Comparison of ENCODE assay signal across 18 cellular contexts in the genomic region with DNA sequence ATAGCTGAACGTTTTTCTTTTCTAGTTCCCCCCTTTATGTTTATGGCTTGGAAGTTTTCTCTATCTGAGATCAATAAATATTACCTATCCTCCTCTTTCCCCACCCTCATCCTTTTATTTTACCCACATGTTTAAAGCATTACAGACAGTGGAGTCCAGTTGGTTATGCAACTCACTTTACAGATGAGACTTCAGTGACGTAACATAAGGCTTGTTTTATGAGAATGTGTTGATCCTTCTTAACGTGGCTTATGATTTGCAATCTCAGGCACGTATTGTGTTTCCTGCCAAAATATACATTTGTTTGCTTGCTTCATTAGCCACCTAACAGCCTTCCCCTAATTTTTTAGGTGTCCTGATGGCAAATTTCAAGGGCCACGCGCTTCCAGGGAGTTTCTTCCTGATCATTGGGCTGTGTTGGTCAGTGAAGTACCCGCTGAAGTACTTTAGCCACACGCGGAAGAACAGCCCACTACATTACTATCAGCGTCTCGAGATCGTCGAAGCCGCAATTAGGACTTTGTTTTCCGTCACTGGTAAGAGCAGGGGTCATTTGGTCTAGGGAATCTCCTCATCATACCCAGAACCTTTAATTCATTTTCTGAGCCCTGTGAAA. TPM values are rescaled to one million over a fixed set of nuclear protein-coding genes. Genes with fewer than 3 reads are reported as not detected.
A peak's percentile ranks its signal among the peaks of the same experiment; 100 is the strongest.
DNase-seq lines count a peak whose midpoint lies in the region; ATAC-seq and TF ChIP-seq lines count a peak whose summit lies in the region.
"Had no signal": no experiment of that assay in that cellular context is flagged by ENCODE, and none has a peak within 500 bp of the region (broad histone marks: within the 10 kb centered on the region; RNA-seq: fewer than 3 reads in every experiment).

No MANE protein-coding gene starts in this region.

- H3K36me3 ChIP-seq in GM23248 (ENCODE audit: low read depth), result no peaks in the 10 kb centered on the region
- H3K36me3 ChIP-seq in neuronal stem cell (replicated peaks in 1 of 2; ENCODE audit: control insufficient read depth in 2 of 2, insufficient read depth in 2 of 2, low read length in 2 of 2), result no peaks in the 10 kb centered on the region
- H3K36me3 ChIP-seq: heart right ventricle, thoracic aorta had no signal

- ATAC-seq in activated T-cell treated with anti-CD3 and anti-CD28 coated beads, Interleukin-2, amount 50 U/mL, for 72 hours (replicated peaks in 1 of 2), result no peak
- no peak for ATAC-seq in T-helper 17 cell
- ATAC-seq in GM18502 (IDR thresholded peaks at IDR 0.05; ENCODE audit: poor library complexity, unreplicated experiment), result no peak

- H3K9ac ChIP-seq in GM23248, result no peak overlapping the region
- H3K9ac ChIP-seq in neuronal stem cell (ENCODE audit: low read depth, low read length, poor library complexity), result no peak overlapping the region

- H4K91ac ChIP-seq in neuronal stem cell (ENCODE audit: low read depth, low read length, poor library complexity), result no peak overlapping the region

- peak overlapping the region; percentile 31 for H3K27ac Mint-ChIP-seq in activated T-cell treated with anti-CD3 and anti-CD28 coated beads, Interleukin-2, amount 50 U/mL, for 72 hours
- H3K27ac Mint-ChIP-seq in activated T-cell treated with anti-CD3 and anti-CD28 coated beads, Interleukin-2, amount 50 U/mL, for 24 hours, result no peak overlapping the region
- peak overlapping the region; percentile 97 for H3K27ac Mint-ChIP-seq in T-helper 17 cell
- peak overlapping the region; percentile 91 for H3K27ac Mint-ChIP-seq in nephron progenitor cell
- H3K27ac Mint-ChIP-seq: endodermal cell had no signal

- no peaks in the 10 kb centered on the region for H4K20me1 ChIP-seq in GM23248 (ENCODE audit: insufficient read depth)

- no peak overlapping the region for H2BK15ac ChIP-seq in neuronal stem cell (ENCODE audit: low read length)

- no peaks in the 10 kb centered on the region for H3K27me3 Mint-ChIP-seq in activated T-cell treated with anti-CD3 and anti-CD28 coated beads, Interleukin-2, amount 50 U/mL, for 72 hours (ENCODE audit: low read depth)
- H3K27me3 Mint-ChIP-seq in activated T-cell treated with anti-CD3 and anti-CD28 coated beads, Interleukin-2, amount 50 U/mL, for 24 hours, result no peaks in the 10 kb centered on the region
- H3K27me3 Mint-ChIP-seq in T-helper 17 cell (no peaks in the 10 kb centered on the region), nephron progenitor cell (ENCODE audit: low read depth, poor library complexity) (peaks cover 6% of the 10 kb centered on the region)
- H3K27me3 Mint-ChIP-seq: activated naive CD8-positive, alpha-beta T cell had no signal

- no peak overlapping the region for H4K8ac ChIP-seq in neuronal stem cell (ENCODE audit: low read depth, low read length)

- in situ Hi-C loops in GM23248 (cut with MboI), result no loop called here

- no peak overlapping the region for H3K4me3 ChIP-seq in GM23248
- H3K4me3 ChIP-seq in neuronal stem cell (ENCODE audit: low read length in 2 of 2), result no peak overlapping the region
- H3K4me3 ChIP-seq: heart right ventricle, lung, thoracic aorta had no signal

- H3K9me3 Mint-ChIP-seq in activated T-cell treated with anti-CD3 and anti-CD28 coated beads, Interleukin-2, amount 50 U/mL, for 72 hours, result no peaks in the 10 kb centered on the region
- H3K9me3 Mint-ChIP-seq in activated T-cell treated with anti-CD3 and anti-CD28 coated beads, Interleukin-2, amount 50 U/mL, for 24 hours, result no peaks in the 10 kb centered on the region
- H3K9me3 Mint-ChIP-seq in nephron progenitor cell, result no peaks in the 10 kb centered on the region
- H3K9me3 Mint-ChIP-seq: endodermal cell had no signal

- no peak overlapping the region for H2BK12ac ChIP-seq in neuronal stem cell (ENCODE audit: low read length)

- WGBS in GM23248 (ENCODE audit: low coverage in 1 of 2, low lambda C conversion rate in 2 of 2, missing lambda C conversion rate in 2 of 2), 2 experiments, result 75% methylated on average over 15 of the region's 15 CpGs
- no CpG with 5 or more reads among the region's 15 CpGs for WGBS in neuronal stem cell (ENCODE audit: extremely low coverage in 2 of 2, insufficient read length in 2 of 2, insufficient replicate concordance in 1 of 2), 2 donors

- H2AFZ ChIP-seq in GM23248 (no peak overlapping the region), neuronal stem cell (ENCODE audit: low read length) (no peak overlapping the region)

- H3K4me1 ChIP-seq in GM23248 (ENCODE audit: insufficient read depth) (no peaks in the 10 kb centered on the region), neuronal stem cell (ENCODE audit: control insufficient read depth in 2 of 2, insufficient read depth in 1 of 2, low read depth in 1 of 2, low read length in 2 of 2) (peaks cover 0 to 3% of the 10 kb centered on the region in 2 donors)

- no peak overlapping the region for H3K14ac ChIP-seq in neuronal stem cell (ENCODE audit: low read length)

- H2AK5ac ChIP-seq in neuronal stem cell (ENCODE audit: low read depth, low read length), result no peak overlapping the region

- peaks cover 61% of the 10 kb centered on the region for H3K27me3 ChIP-seq in GM23248 (replicated peaks; ENCODE audit: insufficient read depth)
- no peaks in the 10 kb centered on the region for H3K27me3 ChIP-seq in neuronal stem cell (ENCODE audit: control insufficient read depth in 3 of 3, insufficient read depth in 3 of 3, low read depth in 1 of 3, low read length in 3 of 3)
- H3K27me3 ChIP-seq: heart right ventricle had no signal

- H3K23ac ChIP-seq in neuronal stem cell (ENCODE audit: low read depth, low read length, poor library complexity), result no peak overlapping the region

- no peaks in the 10 kb centered on the region for H3F3A ChIP-seq in GM23248 (ENCODE audit: insufficient read depth)

- H3K18ac ChIP-seq in neuronal stem cell (ENCODE audit: low read length), result no peak overlapping the region

- H3K4me2 ChIP-seq in GM23248 (ENCODE audit: unreplicated experiment), result no peak overlapping the region
- no peak overlapping the region for H3K4me2 ChIP-seq in neuronal stem cell (ENCODE audit: insufficient read depth, low read length, poor library complexity, severe bottlenecking)

- H3K4me1 Mint-ChIP-seq in activated T-cell treated with anti-CD3 and anti-CD28 coated beads, Interleukin-2, amount 50 U/mL, for 72 hours (ENCODE audit: low read depth), result peaks cover 28% of the 10 kb centered on the region
- H3K4me1 Mint-ChIP-seq in activated T-cell treated with anti-CD3 and anti-CD28 coated beads, Interleukin-2, amount 50 U/mL, for 24 hours (ENCODE audit: low read depth), result peaks cover 37% of the 10 kb centered on the region
- H3K4me1 Mint-ChIP-seq in T-helper 17 cell (peaks cover 28% of the 10 kb centered on the region), nephron progenitor cell (peaks cover under 1% of the 10 kb centered on the region)

- no peaks in the 10 kb centered on the region for H3K79me2 ChIP-seq in GM23248 (ENCODE audit: insufficient read depth)

- no peak overlapping the region for H2BK5ac ChIP-seq in neuronal stem cell (ENCODE audit: low read length)

- TF ChIP-seq CTCF in nephron progenitor cell (IDR thresholded peaks at IDR 0.05), result no peak

- no peak overlapping the region for H3K4ac ChIP-seq in neuronal stem cell (ENCODE audit: low read length)

- H3K9me2 ChIP-seq in GM23248 (ENCODE audit: insufficient read depth), result no peaks in the 10 kb centered on the region

- H3K36me3 Mint-ChIP-seq in activated T-cell treated with anti-CD3 and anti-CD28 coated beads, Interleukin-2, amount 50 U/mL, for 72 hours (ENCODE audit: insufficient read depth in 2 of 2), result no peaks in the 10 kb centered on the region
- H3K36me3 Mint-ChIP-seq in activated T-cell treated with anti-CD3 and anti-CD28 coated beads, Interleukin-2, amount 50 U/mL, for 24 hours (ENCODE audit: low read depth), result peaks cover 7% of the 10 kb centered on the region
- peaks cover 4% of the 10 kb centered on the region for H3K36me3 Mint-ChIP-seq in T-helper 17 cell (ENCODE audit: low read depth)
- H3K36me3 Mint-ChIP-seq in nephron progenitor cell (ENCODE audit: low read depth), result no peaks in the 10 kb centered on the region
- H3K36me3 Mint-ChIP-seq: activated naive CD8-positive, alpha-beta T cell had no signal

- no peaks in the 10 kb centered on the region for H3K9me3 ChIP-seq in GM23248 (ENCODE audit: low read depth)
- no peaks in the 10 kb centered on the region for H3K9me3 ChIP-seq in T-helper 17 cell (ENCODE audit: control insufficient read depth, low read length, poor library complexity, severe bottlenecking)
- H3K9me3 ChIP-seq in neuronal stem cell (replicated peaks in 1 of 2; ENCODE audit: control insufficient read depth in 2 of 2, insufficient read depth in 1 of 2, low read depth in 1 of 2, low read length in 2 of 2), result peaks cover 0 to 2% of the 10 kb centered on the region in 2 donors
- H3K9me3 ChIP-seq: heart right ventricle, thoracic aorta had no signal

- H3K4me3 Mint-ChIP-seq in activated T-cell treated with anti-CD3 and anti-CD28 coated beads, Interleukin-2, amount 50 U/mL, for 72 hours, result no peak overlapping the region
- no peak overlapping the region for H3K4me3 Mint-ChIP-seq in activated T-cell treated with anti-CD3 and anti-CD28 coated beads, Interleukin-2, amount 50 U/mL, for 24 hours
- H3K4me3 Mint-ChIP-seq in T-helper 17 cell (no peak overlapping the region), nephron progenitor cell (no peak overlapping the region)
- H3K4me3 Mint-ChIP-seq: activated naive CD8-positive, alpha-beta T cell; endodermal cell had no signal

- H3K27ac ChIP-seq in GM23248, result no peak overlapping the region
- H3K27ac ChIP-seq in neuronal stem cell (replicated peaks; ENCODE audit: low read length), result no peak overlapping the region
- H3K27ac ChIP-seq: thoracic aorta had no signal

- H2BK120ac ChIP-seq in neuronal stem cell (ENCODE audit: low read depth, low read length), result no peak overlapping the region

- no peak for DNase-seq in activated T-cell treated with anti-CD3 and anti-CD28 coated beads, Interleukin-2, amount 50 U/mL, for 72 hours
- DNase-seq in activated T-cell treated with anti-CD3 and anti-CD28 coated beads, Interleukin-2, amount 50 U/mL, for 24 hours, result no peak
- DNase-seq in GM23248, result peak; percentile 29
- DNase-seq in T-helper 17 cell, result no peak
- no peak for DNase-seq in nephron progenitor cell
- no peak for DNase-seq in stimulated activated naive CD4-positive, alpha-beta T cell (lab: John Stamatoyannopoulos, UW)
- no peak for DNase-seq in neuronal stem cell (ENCODE audit: low spot score)
- DNase-seq: activated CD4-positive, alpha-beta T cell treated with anti-CD3 and anti-CD28 coated beads, Interleukin-2, amount 50 U/mL, for 4 hours; activated T-cell treated with anti-CD3 and anti-CD28 coated beads, Interleukin-2, amount 50 U/mL, for 1 hour; endodermal cell; H7; heart right ventricle; NCI-H146; NCI-H82 had no signal

- H3K79me1 ChIP-seq in neuronal stem cell (ENCODE audit: low read depth, low read length), result no peaks in the 10 kb centered on the region

RNA-seq across cellular contexts. Expression of gene TMEM45B, which starts 36.6 kb away (rescaled TPM):
- 1 to 10 TPM; 2.5 to 3.3 TPM for total RNA-seq in activated T-cell treated with anti-CD3 and anti-CD28 coated beads, Interleukin-2, amount 50 U/mL, for 72 hours
- not detected in 2 replicates for total RNA-seq in GM23248 (2014; rRNA removed; shearing (Covaris generic))
- not detected in 2 replicates for polyA plus RNA-seq in GM23248 (2016; fragmentation: Nextera tagmentation; extraction: Ambion mirVana)
- total RNA-seq in T-helper 17 cell, result 1 to 10 TPM; 4.4 to 4.8 TPM
- not detected for polyA plus RNA-seq in neuronal stem cell (2013, experiment 1 of 2)
- 0.04 TPM for polyA plus RNA-seq in neuronal stem cell (2013, experiment 2 of 2)
- total RNA-seq: endodermal cell, thoracic aorta had no signal
- polyA plus RNA-seq: heart right ventricle had no signal

RNA-seq across cellular contexts. Expression of gene NFRKB, which starts 43.1 kb away (rescaled TPM):
- total RNA-seq in activated T-cell treated with anti-CD3 and anti-CD28 coated beads, Interleukin-2, amount 50 U/mL, for 72 hours, result 10 to 100 TPM; 29.6 to 34.8 TPM
- total RNA-seq in GM23248 (2014; rRNA removed; shearing (Covaris generic)), result 17.6 and 19.9 TPM in 2 replicates
- polyA plus RNA-seq in GM23248 (2016; fragmentation: Nextera tagmentation; extraction: Ambion mirVana), result 9.1 and 10.7 TPM in 2 replicates
- total RNA-seq in T-helper 17 cell, result 10 to 100 TPM; 53.6 to 61.1 TPM
- polyA plus RNA-seq in neuronal stem cell (2013, experiment 1 of 2), result 22.1 TPM
- 21.5 TPM for polyA plus RNA-seq in neuronal stem cell (2013, experiment 2 of 2)
